In genomic region chr2:65576278-65576677, GRCh38 we compare ENCODE assay signal across 24 cellular contexts.
DNase-seq lines count a peak whose midpoint lies in the region; ATAC-seq, FAIRE-seq and TF ChIP-seq lines count a peak whose summit lies in the region.
"Had no signal": no experiment of that assay in that cellular context is flagged by ENCODE, and none has a peak within 500 bp of the region (broad histone marks: within the 10 kb centered on the region; RNA-seq: fewer than 3 reads in every experiment).

No MANE protein-coding gene starts in this region.

- H3K27ac ChIP-seq in ACC112 (ENCODE audit: low read depth, low read length) (peak overlapping the region; percentile 82), Panc1 (ENCODE audit: low read length) (peak overlapping the region; percentile 66), endothelial cell of umbilical vein (ENCODE audit: insufficient read depth, low read depth, low read length) (peak overlapping the region; percentile 88), trophoblast cell (ENCODE audit: low read depth, low read length) (no peak overlapping the region), gastrocnemius medialis (no peak overlapping the region)
- H3K27ac ChIP-seq: lower lobe of right lung, upper lobe of left lung had no signal

- H3K4me1 Mint-ChIP-seq in naive thymus-derived CD8-positive, alpha-beta T cell, result peaks cover 0 to 6% (median 2%) of the 10 kb centered on the region in 4 donors

- BruUV-seq in Panc1 (replicated peaks; lab: Mats Ljungman, UMichigan) (no TSS peak), endothelial cell of umbilical vein (replicated peaks; lab: Mats Ljungman, UMichigan) (no TSS peak)

- no peaks in the 10 kb centered on the region for H3K36me3 Mint-ChIP-seq in naive thymus-derived CD8-positive, alpha-beta T cell
- H3K36me3 Mint-ChIP-seq: activated CD4-positive, alpha-beta memory T cell treated with anti-CD3 and anti-CD28 coated beads for 36 hours; CD14-positive monocyte had no signal

- FAIRE-seq in endothelial cell of umbilical vein (lab: Jason Lieb, UNC), result no peak
- FAIRE-seq: kidney had no signal

- in situ Hi-C loops in Panc1 (cut with HindIII; ENCODE audit: low pct_unique_long_range_greater_than_20kb, low sequenced_read_pairs), result no loop called here
- in situ Hi-C loops in gastrocnemius medialis (cut with MboI; ENCODE audit: low sequenced_read_pairs in 4 of 4), result loop anchor here in 1 of 4 donors (25.0 kb wide), 1 partner anchor 664 kb away; no protein-coding TSS in a partner anchor

- no peak overlapping the region for H2AK5ac ChIP-seq in trophoblast cell (ENCODE audit: low read length)

- H2BK5ac ChIP-seq in trophoblast cell (ENCODE audit: low read depth, low read length, poor library complexity), result no peak overlapping the region

- CTCF ChIA-PET in Panc1 (lab: Charles Lee), result interaction anchor here (0.5 kb wide), 1 partner anchor 21 kb away, joined by 4 read pairs; no protein-coding TSS in a partner anchor
- CTCF ChIA-PET in endothelial cell of umbilical vein (lab: Charles Lee), result interaction anchor here (0.7 to 1.2 kb wide), 2 partner anchors 311 to 658 kb away, joined by 3 to 4 read pairs; no protein-coding TSS in a partner anchor

- H2AFZ ChIP-seq in ACC112 (ENCODE audit: low read length, unreplicated experiment) (no peak overlapping the region), endothelial cell of umbilical vein (ENCODE audit: low read depth, low read length) (no peak overlapping the region), trophoblast cell (ENCODE audit: insufficient read depth, low read length, poor library complexity) (no peak overlapping the region)

- H4K12ac ChIP-seq in trophoblast cell (ENCODE audit: low read depth, low read length), result no peak overlapping the region

- peaks cover 12% of the 10 kb centered on the region for H3K79me1 ChIP-seq in trophoblast cell (ENCODE audit: low read length)

- H4K20me1 ChIP-seq in endothelial cell of umbilical vein (replicated peaks; ENCODE audit: control insufficient read depth, extremely low read depth, insufficient read depth, low read length), result no peaks in the 10 kb centered on the region

- TF ChIP-seq POLR2A in endothelial cell of umbilical vein (IDR thresholded peaks at IDR 0.05; ENCODE audit: low read depth, low read length) (no peak), gastrocnemius medialis (IDR thresholded peaks at IDR 0.05) (no peak)

- no peak overlapping the region for H3K27ac Mint-ChIP-seq in naive thymus-derived CD8-positive, alpha-beta T cell
- H3K27ac Mint-ChIP-seq: activated CD4-positive, alpha-beta memory T cell treated with anti-CD3 and anti-CD28 coated beads for 36 hours; activated naive CD8-positive, alpha-beta T cell treated with anti-CD3 and anti-CD28 coated beads, Interleukin-2, amount 50 U/mL, for 24 hours; stimulated activated naive CD8-positive, alpha-beta T cell treated with anti-CD3 and anti-CD28 coated beads, Interleukin-15, Interleukin-2, amounts not matched to agents 100 ng/mL and 50 ng/mL, for 24 hours had no signal

- H4K8ac ChIP-seq in trophoblast cell (ENCODE audit: low read depth, low read length), result no peak overlapping the region

- H3K27me3 ChIP-seq in ACC112 (ENCODE audit: insufficient read depth, low read length) (no peaks in the 10 kb centered on the region), Panc1 (ENCODE audit: control insufficient read depth, insufficient read depth, low read length) (no peaks in the 10 kb centered on the region), endothelial cell of umbilical vein (ENCODE audit: control insufficient read depth in 2 of 2, insufficient read depth in 2 of 2, low read length in 2 of 2) (no peaks in the 10 kb centered on the region), trophoblast cell (ENCODE audit: insufficient read depth, low read length) (no peaks in the 10 kb centered on the region), gastrocnemius medialis (no peaks in the 10 kb centered on the region)
- H3K27me3 ChIP-seq: MG63, upper lobe of left lung had no signal

- no peak overlapping the region for H3K14ac ChIP-seq in trophoblast cell (ENCODE audit: low read length)

- no CpG with 5 or more reads among the region's 1 CpG for WGBS in trophoblast cell (ENCODE audit: extremely low coverage, insufficient coverage, insufficient read length)

- H3K4me3 ChIP-seq in ACC112 (ENCODE audit: low read depth, low read length) (no peak overlapping the region), Panc1 (ENCODE audit: low read depth in 2 of 2, low read length in 2 of 2) (no peak overlapping the region), endothelial cell of umbilical vein (replicated peaks in 1 of 3; ENCODE audit: insufficient read depth in 1 of 3, low read depth in 1 of 3, low read length in 3 of 3) (no peak overlapping the region), trophoblast cell (ENCODE audit: low read depth, low read length) (no peak overlapping the region), gastrocnemius medialis (no peak overlapping the region)
- H3K4me3 ChIP-seq: lower lobe of right lung, MG63, upper lobe of left lung had no signal

- TF ChIP-seq CTCF in Panc1 (IDR thresholded peaks at IDR 0.05) (no peak), endothelial cell of umbilical vein (IDR thresholded peaks at IDR 0.05; ENCODE audit: extremely low read depth in 1 of 2, insufficient read depth in 1 of 2, low read depth in 1 of 2, low read length in 2 of 2) (no peak), gastrocnemius medialis (IDR thresholded peaks at IDR 0.05 in 4 of 5, conservative IDR thresholded peaks at IDR 0.05 in 1 of 5) (no peak)

- H3K9ac ChIP-seq in endothelial cell of umbilical vein (replicated peaks; ENCODE audit: extremely low read depth, insufficient read depth, low read length), result peak overlapping the region; percentile 31
- H3K9ac ChIP-seq in trophoblast cell (ENCODE audit: low read length), result no peak overlapping the region

- no peak overlapping the region for H3K4me3 Mint-ChIP-seq in naive thymus-derived CD8-positive, alpha-beta T cell
- H3K4me3 Mint-ChIP-seq: activated CD4-positive, alpha-beta memory T cell treated with anti-CD3 and anti-CD28 coated beads for 36 hours; activated naive CD8-positive, alpha-beta T cell treated with anti-CD3 and anti-CD28 coated beads, Interleukin-2, amount 50 U/mL, for 24 hours; CD14-positive monocyte; stimulated activated naive CD8-positive, alpha-beta T cell treated with anti-CD3 and anti-CD28 coated beads, Interleukin-15, Interleukin-2, amounts not matched to agents 100 ng/mL and 50 ng/mL, for 24 hours had no signal

- H3K9me3 Mint-ChIP-seq in naive thymus-derived CD8-positive, alpha-beta T cell, result no peaks in the 10 kb centered on the region
- H3K9me3 Mint-ChIP-seq: activated CD4-positive, alpha-beta memory T cell treated with anti-CD3 and anti-CD28 coated beads for 36 hours; activated naive CD8-positive, alpha-beta T cell treated with anti-CD3 and anti-CD28 coated beads, Interleukin-2, amount 50 U/mL, for 24 hours; CD14-positive monocyte; stimulated activated naive CD8-positive, alpha-beta T cell treated with anti-CD3 and anti-CD28 coated beads, Interleukin-15, Interleukin-2, amounts not matched to agents 100 ng/mL and 50 ng/mL, for 24 hours had no signal

- POLR2A ChIA-PET in Panc1 (lab: Charles Lee) (interaction anchor here (0.6 kb wide), 1 partner anchor 659 kb away, joined by 11 read pairs; no protein-coding TSS in a partner anchor), endothelial cell of umbilical vein (lab: Charles Lee) (interaction anchor here (0.6 kb wide), 1 partner anchor 309 kb away, joined by 8 read pairs; no protein-coding TSS in a partner anchor)
- POLR2A ChIA-PET in naive thymus-derived CD8-positive, alpha-beta T cell (lab: Charles Lee), result no interaction called here

- peak overlapping the region; percentile 77 for H2BK12ac ChIP-seq in trophoblast cell (ENCODE audit: low read length)

- H3K9me3 ChIP-seq in Panc1 (ENCODE audit: control insufficient read depth, insufficient read depth, low read depth, low read length), result no peaks in the 10 kb centered on the region
- no peaks in the 10 kb centered on the region for H3K9me3 ChIP-seq in endothelial cell of umbilical vein (replicated peaks; ENCODE audit: control insufficient read depth, insufficient read depth, low read length)
- H3K9me3 ChIP-seq in trophoblast cell (ENCODE audit: insufficient read depth, low read depth, low read length), result no peaks in the 10 kb centered on the region
- no peaks in the 10 kb centered on the region for H3K9me3 ChIP-seq in gastrocnemius medialis
- H3K9me3 ChIP-seq: lower lobe of right lung, MG63, upper lobe of left lung had no signal

- no peaks in the 10 kb centered on the region for H3K36me3 ChIP-seq in ACC112 (ENCODE audit: insufficient read depth, low read length)
- no peaks in the 10 kb centered on the region for H3K36me3 ChIP-seq in Panc1 (ENCODE audit: control insufficient read depth, insufficient read depth, low read length)
- no peaks in the 10 kb centered on the region for H3K36me3 ChIP-seq in endothelial cell of umbilical vein (ENCODE audit: control insufficient read depth in 2 of 2, extremely low read depth in 1 of 2, insufficient read depth in 2 of 2, low read length in 2 of 2)
- no peaks in the 10 kb centered on the region for H3K36me3 ChIP-seq in trophoblast cell (ENCODE audit: control insufficient read depth in 1 of 2, insufficient read depth in 2 of 2, low read length in 2 of 2)
- H3K36me3 ChIP-seq in gastrocnemius medialis, result no peaks in the 10 kb centered on the region
- H3K36me3 ChIP-seq: lower lobe of right lung, MG63, upper lobe of left lung had no signal

- no peak overlapping the region for H3K23ac ChIP-seq in trophoblast cell (ENCODE audit: low read length)

- H4K91ac ChIP-seq in trophoblast cell (ENCODE audit: low read depth, low read length), result no peak overlapping the region

- DNase-seq in Panc1 (ENCODE audit: low read depth, low spot score) (no peak), endothelial cell of umbilical vein (ENCODE audit: low read depth, low spot score) (no peak), trophoblast cell (no peak), gastrocnemius medialis (no peak)
- DNase-seq in naive thymus-derived CD8-positive, alpha-beta T cell, result no peak
- DNase-seq: activated CD4-positive, alpha-beta memory T cell treated with anti-CD3 and anti-CD28 coated beads for 36 hours; activated CD4-positive, CD25-positive, alpha-beta regulatory T cell; activated effector memory CD4-positive, alpha-beta T cell treated with Interleukin-2 at 50 U/mL for 16 hours; activated naive CD8-positive, alpha-beta T cell treated with anti-CD3 and anti-CD28 coated beads, Interleukin-2, amount 50 U/mL, for 24 hours; cortex of kidney; DMS 273 treated with DMSO at 0.1 percent for 48 hours; GOT3; kidney; lower lobe of right lung; NCI-H146; NCI-H524; stimulated activated CD4-positive, alpha-beta T cell treated with anti-CD3 and anti-CD28 coated beads, Interleukin-12 subunit alpha, Interleukin-12 subunit beta, amount 100 ng/mL, for 4 hours; upper lobe of left lung had no signal

- H2BK120ac ChIP-seq in trophoblast cell (ENCODE audit: insufficient read depth, low read length, poor library complexity), result peak overlapping the region; percentile 58

- intact Hi-C loops in Panc1 (cut with micrococcal nuclease; ENCODE audit: unreplicated experiment), result loop anchor here (10.0 kb wide), 1 partner anchor 531 kb away; no protein-coding TSS in a partner anchor
- intact Hi-C loops in endothelial cell of umbilical vein (cut with micrococcal nuclease), result loop anchor here (2.0 to 5.0 kb wide), 2 partner anchors 589 to 999 kb away; partner anchors contain the start of gene SLC1A4
- intact Hi-C loops in gastrocnemius medialis (cut with DNase I; ENCODE audit: low total_unique reads), result loop anchor here (5.0 kb wide), 1 partner anchor 659 kb away; no protein-coding TSS in a partner anchor

- H3K9me1 ChIP-seq in endothelial cell of umbilical vein (replicated peaks; ENCODE audit: control insufficient read depth, extremely low read depth, insufficient read depth, low read length), result no peaks in the 10 kb centered on the region

- ATAC-seq in Panc1 (peak; percentile 46; the same call in 1 of the 2 replicates), gastrocnemius medialis (no peak), HG03571 (IDR thresholded peaks at IDR 0.05; ENCODE audit: unreplicated experiment) (no peak), HG03196 (IDR thresholded peaks at IDR 0.05; ENCODE audit: unreplicated experiment) (no peak)
- no peak for ATAC-seq in naive thymus-derived CD8-positive, alpha-beta T cell
- ATAC-seq: activated naive CD8-positive, alpha-beta T cell treated with anti-CD3 and anti-CD28 coated beads, Interleukin-2, amount 50 U/mL, for 24 hours had no signal

- peak overlapping the region; percentile 62 for H3K4me2 ChIP-seq in endothelial cell of umbilical vein (ENCODE audit: insufficient read depth, low read length)
- no peak overlapping the region for H3K4me2 ChIP-seq in trophoblast cell (ENCODE audit: low read length)

- peaks cover 31% of the 10 kb centered on the region for H3K4me1 ChIP-seq in ACC112 (ENCODE audit: control insufficient read depth, insufficient read depth, low read length, unreplicated experiment)
- peaks cover 14% of the 10 kb centered on the region for H3K4me1 ChIP-seq in Panc1 (ENCODE audit: control insufficient read depth, insufficient read depth, low read length)
- peaks cover 19% of the 10 kb centered on the region for H3K4me1 ChIP-seq in endothelial cell of umbilical vein (ENCODE audit: control insufficient read depth, extremely low read depth, insufficient read depth, low read length)
- H3K4me1 ChIP-seq in trophoblast cell (ENCODE audit: control insufficient read depth in 1 of 2, insufficient read depth in 2 of 2, low read length in 2 of 2), result peaks cover 12 to 13% of the 10 kb centered on the region in 2 experiments
- peaks cover 0 to 7% of the 10 kb centered on the region in 2 donors for H3K4me1 ChIP-seq in gastrocnemius medialis

- H3K18ac ChIP-seq in trophoblast cell (ENCODE audit: low read length), result no peak overlapping the region

- H3K4ac ChIP-seq in trophoblast cell (ENCODE audit: low read depth, low read length), result no peak overlapping the region

- H3K79me2 ChIP-seq in ACC112 (ENCODE audit: control insufficient read depth, insufficient read depth, low read length, unreplicated experiment), result no peaks in the 10 kb centered on the region
- H3K79me2 ChIP-seq in endothelial cell of umbilical vein (ENCODE audit: control insufficient read depth, insufficient read depth, low read length), result no peaks in the 10 kb centered on the region
- H3K79me2 ChIP-seq in trophoblast cell (ENCODE audit: control insufficient read depth, insufficient read depth, low read length, poor library complexity), result no peaks in the 10 kb centered on the region

- dilution Hi-C loops in endothelial cell of umbilical vein (cut with MboI; ENCODE audit: extremely low pct_ligation_motif_present, low sequenced_read_pairs), result no loop called here

- H3K27me3 Mint-ChIP-seq in naive thymus-derived CD8-positive, alpha-beta T cell, result peaks cover 4 to 21% (median 8%) of the 10 kb centered on the region in 5 donors

Comparison
In these comparisons a context has a peak if more than half of its experiments do, and no peak if none do; other contexts are left out.
1. H3K27ac ChIP-seq: peak in ACC112 (single experiment), Panc1 (single experiment) and endothelial cell of umbilical vein (single experiment); none in trophoblast cell (single experiment) and gastrocnemius medialis (0 of 4).